8 cellular contexts compared by ENCODE assay signal in the genomic region with DNA sequence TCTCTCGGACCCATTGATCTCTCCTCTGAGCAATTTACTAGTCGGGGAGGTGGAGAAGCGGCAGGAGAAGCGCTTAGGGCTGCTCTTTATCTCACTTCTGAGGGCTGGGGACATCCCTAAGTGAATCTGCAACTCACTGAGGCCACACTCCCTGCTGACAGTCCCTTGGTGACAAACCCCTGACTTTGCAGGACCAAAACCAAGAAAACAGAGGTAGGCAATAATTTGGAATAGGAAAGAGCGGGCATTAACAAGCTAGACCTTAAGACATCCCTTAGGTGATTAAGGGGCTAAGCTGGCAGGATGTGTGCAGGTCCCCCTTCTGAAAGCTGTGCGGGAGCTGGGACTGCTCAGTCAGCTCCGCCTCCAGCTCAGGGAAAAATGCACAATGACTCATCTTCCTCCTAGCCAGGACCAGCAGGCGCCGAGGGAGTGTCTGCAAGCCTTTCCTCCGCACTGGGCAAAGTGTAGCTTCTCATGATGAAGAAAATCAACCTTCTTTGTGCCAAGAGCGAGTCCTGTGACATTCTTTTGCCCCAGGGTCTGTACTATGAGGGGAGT.
DNase-seq lines count a peak whose midpoint lies in the region; ATAC-seq, FAIRE-seq and TF ChIP-seq lines count a peak whose summit lies in the region.

No MANE protein-coding gene starts in this region.

- peak overlapping the region; percentile 43 for H3K4me3 ChIP-seq in GM23338
- no peak overlapping the region for H3K4me3 ChIP-seq in mammary epithelial cell (replicated peaks in 1 of 3; ENCODE audit: insufficient read depth in 1 of 3, low read depth in 2 of 3, low read length in 3 of 3)
- peak overlapping the region in 1 of 2 donors; percentile 24 for H3K4me3 ChIP-seq in kidney (ENCODE audit: low read length in 2 of 2)

- peak; percentile 94 for ATAC-seq in GM23338
- ATAC-seq in HG03378 (IDR thresholded peaks at IDR 0.05; ENCODE audit: unreplicated experiment): no peak
- no peak for ATAC-seq in HG02973 (IDR thresholded peaks at IDR 0.05; ENCODE audit: unreplicated experiment)

- peaks cover 14% of the 10 kb centered on the region for H3K9me2 ChIP-seq in GM23338 (ENCODE audit: insufficient read depth)

- H3K4me2 ChIP-seq in GM23338 (peak overlapping the region; percentile 76), mammary epithelial cell (ENCODE audit: insufficient read depth, low read depth, low read length) (peak overlapping the region; percentile 69)

- in situ Hi-C loops in mammary epithelial cell (cut with MboI; ENCODE audit: low sequenced_read_pairs in 2 of 2): no loop called here

- peaks cover 47% of the 10 kb centered on the region for H3K4me1 Mint-ChIP-seq in GM23338

- intact Hi-C loops in mammary epithelial cell (cut with micrococcal nuclease) (no loop called here), kidney (cut with DNase I) (no loop called here)

- dilution Hi-C loops in mammary epithelial cell (cut with HindIII; ENCODE audit: low sequenced_read_pairs): no loop called here

- no peaks in the 10 kb centered on the region for H3K36me3 ChIP-seq in GM23338 (ENCODE audit: insufficient read depth)
- H3K36me3 ChIP-seq in mammary epithelial cell (ENCODE audit: insufficient read depth, low read length): no peaks in the 10 kb centered on the region
- H3K36me3 ChIP-seq in kidney (ENCODE audit: control insufficient read depth in 1 of 2, insufficient read depth in 2 of 2, low read length in 2 of 2): no peaks in the 10 kb centered on the region

- H3K79me2 ChIP-seq in GM23338 (replicated peaks; ENCODE audit: insufficient read depth): no peaks in the 10 kb centered on the region
- H3K79me2 ChIP-seq in mammary epithelial cell (ENCODE audit: insufficient read depth, low read length): no peaks in the 10 kb centered on the region

- peak overlapping the region; percentile 64 for H3K4me3 Mint-ChIP-seq in GM23338

- H3F3A ChIP-seq in GM23338 (replicated peaks; ENCODE audit: low read depth): no peaks in the 10 kb centered on the region

- peaks cover 2% of the 10 kb centered on the region; the same call in 1 of the 3 replicates for H3K9me3 Mint-ChIP-seq in GM23338

- CTCF ChIA-PET in mammary epithelial cell (lab: Charles Lee; ENCODE audit: low non-redundant PET): no interaction called here

- H3K9me3 ChIP-seq in mammary epithelial cell (replicated peaks; ENCODE audit: insufficient read depth, low read length) (no peaks in the 10 kb centered on the region), kidney (ENCODE audit: control insufficient read depth in 1 of 2, low read length in 2 of 2) (no peaks in the 10 kb centered on the region)

- H3K27me3 ChIP-seq in GM23338 (ENCODE audit: insufficient read depth): no peaks in the 10 kb centered on the region
- H3K27me3 ChIP-seq in mammary epithelial cell (ENCODE audit: insufficient read depth, low read length): no peaks in the 10 kb centered on the region

- H3K9ac ChIP-seq in mammary epithelial cell (ENCODE audit: insufficient read depth, low read length) (peak overlapping the region; percentile 49), kidney (ENCODE audit: low read length in 2 of 2) (no peak overlapping the region)

- peaks cover 17% of the 10 kb centered on the region for H3K27me3 Mint-ChIP-seq in GM23338 (ENCODE audit: insufficient read depth, low read depth, poor library complexity)

- H4K20me1 ChIP-seq in GM23338 (replicated peaks; ENCODE audit: insufficient read depth) (no peaks in the 10 kb centered on the region), mammary epithelial cell (ENCODE audit: insufficient read depth, low read length) (no peaks in the 10 kb centered on the region)

- H3K27ac ChIP-seq in GM23338 (ENCODE audit: low read depth) (peak overlapping the region; percentile 81; the same call in 1 of the 2 replicates), mammary epithelial cell (ENCODE audit: insufficient read depth, low read depth, low read length) (peak overlapping the region; percentile 73), kidney (ENCODE audit: low read depth in 2 of 2, low read length in 2 of 2) (no peak overlapping the region)

- H3K4me1 ChIP-seq in GM23338 (ENCODE audit: insufficient read depth) (peaks cover 34% of the 10 kb centered on the region), mammary epithelial cell (ENCODE audit: insufficient read depth, low read length) (peaks cover 23% of the 10 kb centered on the region), kidney (ENCODE audit: control insufficient read depth in 1 of 2, insufficient read depth in 1 of 2, low read depth in 1 of 2, low read length in 2 of 2) (no peaks in the 10 kb centered on the region)

- TSS peak; percentile 97 for BruUV-seq in mammary epithelial cell (replicated peaks; lab: Mats Ljungman, UMichigan)

- no peaks in the 10 kb centered on the region for H3K36me3 Mint-ChIP-seq in GM23338 (ENCODE audit: low read depth)

- H2AFZ ChIP-seq in GM23338 (peak overlapping the region; percentile 99), mammary epithelial cell (ENCODE audit: low read depth, low read length) (peak overlapping the region; percentile 85)

- WGBS in mammary epithelial cell (ENCODE audit: low coverage, missing lambda C conversion rate): 2% methylated on average over 11 of the region's 11 CpGs

- TF ChIP-seq CTCF in AG09319 (IDR thresholded peaks at IDR 0.05; ENCODE audit: low read depth, low read length): no peak
- no peak for TF ChIP-seq CTCF in GM23338 (conservative IDR thresholded peaks at IDR 0.05; ENCODE audit: low read depth in 2 of 2)
- TF ChIP-seq CTCF in mammary epithelial cell (conservative IDR thresholded peaks at IDR 0.05 in 1 of 2, IDR thresholded peaks at IDR 0.05 in 1 of 2; ENCODE audit: extremely low read depth in 1 of 2, insufficient read depth in 1 of 2, low read depth in 1 of 2, low read length in 2 of 2): no peak
- TF ChIP-seq CTCF in kidney (IDR thresholded peaks at IDR 0.05; ENCODE audit: borderline replicate concordance, extremely low read depth, insufficient read depth): no peak

- peak overlapping the region; percentile 49; the same call in 1 of the 2 replicates for H3K27ac Mint-ChIP-seq in GM23338

- FAIRE-seq in kidney (lab: Jason Lieb, UNC): no peak

- DNase-seq in AG09319 (ENCODE audit: extremely low read depth, low read depth) (peak; percentile 11), GM23338 (ENCODE audit: low spot score) (peak; percentile 81), NCI-H748 treated with DMSO at 0.1 percent for 48 hours (lab: John Stamatoyannopoulos, UW) (peak; percentile 10), mammary epithelial cell (peak; percentile 81), kidney (peak; percentile 81), stromal cell of bone marrow (ENCODE audit: low read depth) (peak; percentile 44)

TF ChIP-seq in GM23338, 12 proteins besides CTCF, POLR2A, EP300 and RAD21:
- TF ChIP-seq, protein P1, sequence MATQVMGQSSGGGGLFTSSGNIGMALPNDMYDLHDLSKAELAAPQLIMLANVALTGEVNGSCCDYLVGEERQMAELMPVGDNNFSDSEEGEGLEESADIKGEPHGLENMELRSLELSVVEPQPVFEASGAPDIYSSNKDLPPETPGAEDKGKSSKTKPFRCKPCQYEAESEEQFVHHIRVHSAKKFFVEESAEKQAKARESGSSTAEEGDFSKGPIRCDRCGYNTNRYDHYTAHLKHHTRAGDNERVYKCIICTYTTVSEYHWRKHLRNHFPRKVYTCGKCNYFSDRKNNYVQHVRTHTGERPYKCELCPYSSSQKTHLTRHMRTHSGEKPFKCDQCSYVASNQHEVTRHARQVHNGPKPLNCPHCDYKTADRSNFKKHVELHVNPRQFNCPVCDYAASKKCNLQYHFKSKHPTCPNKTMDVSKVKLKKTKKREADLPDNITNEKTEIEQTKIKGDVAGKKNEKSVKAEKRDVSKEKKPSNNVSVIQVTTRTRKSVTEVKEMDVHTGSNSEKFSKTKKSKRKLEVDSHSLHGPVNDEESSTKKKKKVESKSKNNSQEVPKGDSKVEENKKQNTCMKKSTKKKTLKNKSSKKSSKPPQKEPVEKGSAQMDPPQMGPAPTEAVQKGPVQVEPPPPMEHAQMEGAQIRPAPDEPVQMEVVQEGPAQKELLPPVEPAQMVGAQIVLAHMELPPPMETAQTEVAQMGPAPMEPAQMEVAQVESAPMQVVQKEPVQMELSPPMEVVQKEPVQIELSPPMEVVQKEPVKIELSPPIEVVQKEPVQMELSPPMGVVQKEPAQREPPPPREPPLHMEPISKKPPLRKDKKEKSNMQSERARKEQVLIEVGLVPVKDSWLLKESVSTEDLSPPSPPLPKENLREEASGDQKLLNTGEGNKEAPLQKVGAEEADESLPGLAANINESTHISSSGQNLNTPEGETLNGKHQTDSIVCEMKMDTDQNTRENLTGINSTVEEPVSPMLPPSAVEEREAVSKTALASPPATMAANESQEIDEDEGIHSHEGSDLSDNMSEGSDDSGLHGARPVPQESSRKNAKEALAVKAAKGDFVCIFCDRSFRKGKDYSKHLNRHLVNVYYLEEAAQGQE (IDR thresholded peaks at IDR 0.05; ENCODE audit: unreplicated experiment): no peak
- no peak for TF ChIP-seq STAT1 (IDR thresholded peaks at IDR 0.05; ENCODE audit: unreplicated experiment)

Comparison
In these comparisons a context has a peak if more than half of its experiments do, and no peak if none do; other contexts are left out.
1. DNase-seq: peak in every context shown above with its lines; median percentile 81 in GM23338; 81 in mammary epithelial cell; 81 in kidney; 44 in stromal cell of bone marrow; 11 in AG09319; 10 in NCI-H748 treated with DMSO at 0.1 percent for 48 hours.
2. H3K27ac ChIP-seq: peak in GM23338 (single experiment) and mammary epithelial cell (single experiment); none in kidney (0 of 2).